Comparison of ENCODE assay signal across 8 cellular contexts in genomic region chr7:1044189-1045037, GRCh38. TPM values are rescaled to one million over a fixed set of nuclear protein-coding genes. Genes with fewer than 3 reads are reported as not detected.
DNase-seq lines count a peak whose midpoint lies in the region; ATAC-seq and TF ChIP-seq lines count a peak whose summit lies in the region.

Gene GPR146, plus strand, starts transcription at chr7:1044546. Its CDS starts 12,970 bp downstream, at chr7:1057516.

- H3K27me3 Mint-ChIP-seq in dendritic cell treated with granulocyte-macrophage colony-stimulating factor and Interleukin-4, amounts not matched to agents 40 ng/mL and 50 ng/mL, for 4 days: peaks cover 34% of the 10 kb centered on the region

- no peaks in the 10 kb centered on the region for H3K36me3 ChIP-seq in right lobe of liver

- H3K4me1 ChIP-seq in right lobe of liver: peaks cover 0 to 59% (median 28%) of the 10 kb centered on the region in 4 donors

- WGBS in right lobe of liver (ENCODE audit: insufficient coverage, low coverage, low lambda C conversion rate, missing lambda C conversion rate): 0% methylated on average over 6 of the region's 74 CpGs

- peak; percentile 97 for DNase-seq in CD1c-positive myeloid dendritic cell (ENCODE audit: extremely low spot score)
- DNase-seq in NCI-H748 (lab: John Stamatoyannopoulos, UW; ENCODE audit: unreplicated experiment): peak; percentile 95
- DNase-seq in activated CD4-positive, alpha-beta T cell treated with anti-CD3 and anti-CD28 coated beads, Interleukin-2, amount 50 U/mL, for 1 hour: peak; percentile 88
- peak; percentile 98 to 99 (median 98) for DNase-seq in right lobe of liver
- peak; percentile 90 for DNase-seq in stimulated activated CD4-positive, alpha-beta T cell treated with anti-CD3 and anti-CD28 coated beads, Interleukin-4, amount 100 ng/mL, for 24 hours

- ATAC-seq in GM19328 (IDR thresholded peaks at IDR 0.05; ENCODE audit: unreplicated experiment) (peak; percentile 95), HG03469 (IDR thresholded peaks at IDR 0.05; ENCODE audit: unreplicated experiment) (peak; percentile 64), right lobe of liver (peak; percentile 88 to 92 (median 89))

- intact Hi-C loops in dendritic cell treated with granulocyte-macrophage colony-stimulating factor and Interleukin-4, amounts not matched to agents 40 ng/mL and 50 ng/mL, for 4 days (cut with micrococcal nuclease): loop anchor here (1.0 kb wide), 1 partner anchor 18 kb away; no protein-coding TSS in a partner anchor
- intact Hi-C loops in right lobe of liver (cut with DNase I): no loop called here

- no peaks in the 10 kb centered on the region for H3K9me3 ChIP-seq in right lobe of liver

- peak within 1 kb of the TSS; percentile 88 for H3K27ac Mint-ChIP-seq in dendritic cell treated with granulocyte-macrophage colony-stimulating factor and Interleukin-4, amounts not matched to agents 40 ng/mL and 50 ng/mL, for 4 days

- peaks cover 67% of the 10 kb centered on the region for H3K4me1 Mint-ChIP-seq in dendritic cell treated with granulocyte-macrophage colony-stimulating factor and Interleukin-4, amounts not matched to agents 40 ng/mL and 50 ng/mL, for 4 days (ENCODE audit: low read depth)

- H3K36me3 Mint-ChIP-seq in dendritic cell treated with granulocyte-macrophage colony-stimulating factor and Interleukin-4, amounts not matched to agents 40 ng/mL and 50 ng/mL, for 4 days (ENCODE audit: low read depth): peaks cover 22% of the 10 kb centered on the region

- TF ChIP-seq CTCF in right lobe of liver (IDR thresholded peaks at IDR 0.05): peak; percentile 48 to 65 (median 58)

- no peaks in the 10 kb centered on the region for H3K27me3 ChIP-seq in right lobe of liver

- H3K27ac ChIP-seq in right lobe of liver: peak within 1 kb of the TSS; percentile 85 to 96 (median 88)

- TF ChIP-seq POLR2A in right lobe of liver (IDR thresholded peaks at IDR 0.05): peak; percentile 81

- no peaks in the 10 kb centered on the region for H3K9me3 Mint-ChIP-seq in dendritic cell treated with granulocyte-macrophage colony-stimulating factor and Interleukin-4, amounts not matched to agents 40 ng/mL and 50 ng/mL, for 4 days

- H3K4me3 ChIP-seq in right lobe of liver: peak within 1 kb of the TSS; percentile 69 to 93 (median 86)

- H3K4me3 Mint-ChIP-seq in dendritic cell treated with granulocyte-macrophage colony-stimulating factor and Interleukin-4, amounts not matched to agents 40 ng/mL and 50 ng/mL, for 4 days: peak within 1 kb of the TSS; percentile 86

RNA-seq across cellular contexts. Expression of gene GPR146, which starts in this region (rescaled TPM):
- total RNA-seq in right lobe of liver: 10 to 100 TPM; 13.3 to 45.3 (median 22.8) TPM

Comparison
In these comparisons a context has a peak if more than half of its experiments do, and no peak if none do; other contexts are left out.
1. Peak in every context shown above with its lines: DNase-seq, ATAC-seq, H3K4me3 ChIP-seq and H3K27ac ChIP-seq.